ENCODE assay signal across 34 cellular contexts in the genomic region with DNA sequence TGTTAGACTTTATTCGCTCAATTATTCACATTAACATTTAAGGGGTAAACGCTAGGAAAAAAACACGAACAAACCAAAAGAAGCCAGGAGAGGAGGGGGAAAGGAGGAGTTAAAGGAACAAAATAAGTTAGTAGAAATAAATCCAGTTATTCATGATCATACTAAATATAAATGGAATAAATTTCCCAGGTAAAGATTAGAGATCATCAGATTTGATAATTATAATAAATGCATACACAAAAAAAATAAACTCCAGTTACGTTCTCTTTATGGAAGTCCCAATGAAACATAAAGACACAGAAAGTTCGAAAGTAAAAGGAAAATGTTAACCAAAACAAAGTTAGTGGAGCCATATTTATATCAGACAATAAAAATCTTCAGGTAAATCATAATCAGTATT.
A peak's percentile ranks its signal among the peaks of the same experiment; 100 is the strongest.
DNase-seq lines count a peak whose midpoint lies in the region; ATAC-seq, FAIRE-seq and TF ChIP-seq lines count a peak whose summit lies in the region.
"Had no signal": no experiment of that assay in that cellular context is flagged by ENCODE, and none has a peak within 500 bp of the region (broad histone marks: within the 10 kb centered on the region; RNA-seq: fewer than 3 reads in every experiment).

No MANE protein-coding gene starts in this region.

- no peaks in the 10 kb centered on the region for H3K79me2 ChIP-seq in K562 (ENCODE audit: control insufficient read depth, insufficient read depth, low read length)

- H3K27me3 ChIP-seq in K562 (ENCODE audit: control insufficient read depth in 2 of 2, insufficient read depth in 2 of 2, low read length in 2 of 2) (no peaks in the 10 kb centered on the region), pancreas (no peaks in the 10 kb centered on the region), tibial nerve (no peaks in the 10 kb centered on the region), brain microvascular endothelial cell (replicated peaks) (no peaks in the 10 kb centered on the region)
- H3K27me3 ChIP-seq: BE2C; BLaER1; BLaER1 treated with 17β-estradiol and CSF1 and Interleukin-3, amounts not matched to agents 10 nM and 100 nM had no signal

- in situ Hi-C loops in K562 (cut with MboI): no loop called here
- in situ Hi-C loops in brain microvascular endothelial cell (cut with HindIII; ENCODE audit: low pct_ligation_motif_present, low sequenced_read_pairs): no loop called here

- 2% methylated on average over 5 of the region's 5 CpGs for WGBS in K562 (ENCODE audit: insufficient coverage, low coverage, missing lambda C conversion rate)
- 73 to 78% methylated on average over 5 of the region's 5 CpGs for WGBS in pancreas, 2 donors
- 89 to 90% methylated on average over 5 of the region's 5 CpGs for WGBS in tibial nerve, 2 donors

- no peak overlapping the region for H3K4me2 ChIP-seq in K562 (ENCODE audit: insufficient read depth, low read length)
- H3K4me2 ChIP-seq: A549; BLaER1; BLaER1 treated with 17β-estradiol and CSF1 and Interleukin-3, amounts not matched to agents 10 nM and 100 nM had no signal

- H3K9me3 ChIP-seq in HEK293 (ENCODE audit: control insufficient read depth, insufficient read depth, low read depth, low read length) (no peaks in the 10 kb centered on the region), K562 (replicated peaks; ENCODE audit: control insufficient read depth, insufficient read depth, low read depth, low read length) (no peaks in the 10 kb centered on the region), kidney (ENCODE audit: control insufficient read depth in 1 of 2, low read length in 2 of 2) (peaks cover 0 to 6% of the 10 kb centered on the region in 2 donors), pancreas (no peaks in the 10 kb centered on the region), tibial nerve (peaks cover 0 to 19% (median 0%) of the 10 kb centered on the region in 4 donors)
- H3K9me3 ChIP-seq: BE2C, Caco-2 had no signal

- ATAC-seq in K562 (no peak), pancreas (no peak)
- ATAC-seq: A549; CD8-positive, alpha-beta T cell had no signal

- FAIRE-seq in K562 (lab: Jason Lieb, UNC): no peak
- peak; percentile 68 for FAIRE-seq in kidney (lab: Jason Lieb, UNC)
- FAIRE-seq in pancreas (lab: Jason Lieb, UNC): peak; percentile 75
- FAIRE-seq: A549, D721Med had no signal

- H3K4me1 ChIP-seq in HEK293 (ENCODE audit: control insufficient read depth, insufficient read depth, low read length) (no peaks in the 10 kb centered on the region), K562 (replicated peaks in 1 of 2; ENCODE audit: control insufficient read depth in 2 of 2, insufficient read depth in 2 of 2, low read length in 2 of 2) (no peaks in the 10 kb centered on the region), kidney (ENCODE audit: control insufficient read depth in 1 of 2, insufficient read depth in 1 of 2, low read depth in 1 of 2, low read length in 2 of 2) (peaks cover 12 to 15% of the 10 kb centered on the region in 2 donors), pancreas (no peaks in the 10 kb centered on the region), tibial nerve (peaks cover 0 to 18% (median 5%) of the 10 kb centered on the region in 4 donors)
- H3K4me1 ChIP-seq: A549, Caco-2 had no signal

- H3K27ac ChIP-seq in HEK293 (ENCODE audit: extremely low read depth, low read depth, low read length): no peak overlapping the region
- H3K27ac ChIP-seq in K562 (ENCODE audit: extremely low read depth, low read depth, low read length): no peak overlapping the region
- no peak overlapping the region for H3K27ac ChIP-seq in kidney (ENCODE audit: low read depth in 2 of 2, low read length in 2 of 2)
- no peak overlapping the region for H3K27ac ChIP-seq in pancreas
- no peak overlapping the region for H3K27ac ChIP-seq in tibial nerve
- no peak overlapping the region for H3K27ac ChIP-seq in brain microvascular endothelial cell
- H3K27ac ChIP-seq: 22Rv1; A549; BLaER1; BLaER1 treated with 17β-estradiol and CSF1 and Interleukin-3, amounts not matched to agents 10 nM and 100 nM; C4-2B had no signal

- CTCF ChIA-PET in HEK293 (lab: Yijun Ruan, JAX): no interaction called here
- CTCF ChIA-PET in K562 (lab: Yijun Ruan, JAX; ENCODE audit: low intra/inter-chr PET ratio): no interaction called here

- TF ChIP-seq CTCF in HEK293 (tag by site-specific recombination; IDR thresholded peaks at IDR 0.05) (no peak), K562 (IDR thresholded peaks at IDR 0.05 in 2 of 3, conservative IDR thresholded peaks at IDR 0.05 in 1 of 3; ENCODE audit: insufficient read depth in 2 of 3, low read depth in 1 of 3, low read length in 3 of 3) (no peak), kidney (IDR thresholded peaks at IDR 0.05; ENCODE audit: borderline replicate concordance, extremely low read depth, insufficient read depth) (no peak), pancreas (IDR thresholded peaks at IDR 0.05) (no peak), tibial nerve (IDR thresholded peaks at IDR 0.05) (no peak), brain microvascular endothelial cell (IDR thresholded peaks at IDR 0.05; ENCODE audit: low read depth, low read length, missing control alignments) (no peak)

- H2AFZ ChIP-seq in K562 (ENCODE audit: low read depth, low read length): no peak overlapping the region

- no peak overlapping the region for H3K9ac ChIP-seq in K562 (ENCODE audit: insufficient read depth in 1 of 2, low read depth in 2 of 2, low read length in 2 of 2)
- no peak overlapping the region for H3K9ac ChIP-seq in kidney (ENCODE audit: low read length in 2 of 2)
- H3K9ac ChIP-seq: BLaER1; BLaER1 treated with 17β-estradiol and CSF1 and Interleukin-3, amounts not matched to agents 10 nM and 100 nM had no signal

- H3K4me3 ChIP-seq in HEK293 (ENCODE audit: low read depth, low read length) (no peak overlapping the region), K562 (no peak overlapping the region), kidney (ENCODE audit: low read length in 2 of 2) (no peak overlapping the region), pancreas (no peak overlapping the region), tibial nerve (no peak overlapping the region), brain microvascular endothelial cell (ENCODE audit: low read depth, low read length) (no peak overlapping the region)
- H3K4me3 ChIP-seq: A549; BLaER1; BLaER1 treated with 17β-estradiol and CSF1 and Interleukin-3, amounts not matched to agents 10 nM and 100 nM had no signal

- POLR2A ChIA-PET in HEK293 (lab: Yijun Ruan, JAX): no interaction called here
- POLR2A ChIA-PET in K562 (lab: Yijun Ruan, JAX): no interaction called here

- H3K36me3 ChIP-seq in HEK293 (ENCODE audit: control insufficient read depth in 2 of 2, insufficient read depth in 1 of 2, low read length in 2 of 2) (no peaks in the 10 kb centered on the region), K562 (ENCODE audit: control insufficient read depth, insufficient read depth, low read length) (no peaks in the 10 kb centered on the region), kidney (ENCODE audit: control insufficient read depth in 1 of 2, insufficient read depth in 2 of 2, low read length in 2 of 2) (no peaks in the 10 kb centered on the region), pancreas (no peaks in the 10 kb centered on the region), tibial nerve (no peaks in the 10 kb centered on the region), brain microvascular endothelial cell (replicated peaks) (no peaks in the 10 kb centered on the region)
- H3K36me3 ChIP-seq: BE2C; BLaER1; BLaER1 treated with 17β-estradiol and CSF1 and Interleukin-3, amounts not matched to agents 10 nM and 100 nM had no signal

- TF ChIP-seq RAD21 in K562 (CRISPR knock-in tag; conservative IDR thresholded peaks at IDR 0.05 in 1 of 2, IDR thresholded peaks at IDR 0.05 in 1 of 2): no peak

- no peaks in the 10 kb centered on the region for H3K9me1 ChIP-seq in K562 (ENCODE audit: control insufficient read depth, insufficient read depth, low read length)

- no peak for DNase-seq in K562 (ENCODE audit: extremely low read depth in 1 of 4, low spot score in 3 of 4)
- no peak for DNase-seq in kidney
- DNase-seq in pancreas: no peak
- no peak for DNase-seq in NCI-H2227 (lab: John Stamatoyannopoulos, UW; ENCODE audit: unreplicated experiment)
- DNase-seq in iPS-NIHi7 (ENCODE audit: extremely low spot score): no peak
- DNase-seq in tibial nerve (ENCODE audit: low spot score in 2 of 2): no peak
- no peak for DNase-seq in brain microvascular endothelial cell
- DNase-seq: 8988T; ACHN; AML-193; BE2C; C1 segment of cervical spinal cord; Caco-2; Calu3; CD4-positive, alpha-beta memory T cell; CD4-positive, alpha-beta T cell; CD4-positive, CD25-positive, alpha-beta regulatory T cell; CD8-positive, alpha-beta memory T cell; CD8-positive, alpha-beta T cell; COR-L47; DMS 273 treated with DMSO at 0.1 percent for 48 hours; DMS153; DMS53; DMS79; DMS79 treated with DMSO at 0.1 percent for 48 hours; DND-41; EL had no signal

- intact Hi-C loops in K562 (cut with micrococcal nuclease): no loop called here
- intact Hi-C loops in kidney (cut with DNase I): no loop called here
- intact Hi-C loops in pancreas (cut with DNase I): no loop called here

- TF ChIP-seq EP300 in K562 (IDR thresholded peaks at IDR 0.05; ENCODE audit: low read length) (no peak), tibial nerve (IDR thresholded peaks at IDR 0.05) (no peak)

- no TSS peak for BruUV-seq in K562 (replicated peaks; lab: Mats Ljungman, UMichigan)

- TF ChIP-seq POLR2A in K562 (conservative IDR thresholded peaks at IDR 0.05) (no peak), tibial nerve (IDR thresholded peaks at IDR 0.05) (no peak)

- no peaks in the 10 kb centered on the region for H4K20me1 ChIP-seq in K562 (replicated peaks; ENCODE audit: control insufficient read depth, insufficient read depth, low read length)
- H4K20me1 ChIP-seq: BLaER1; BLaER1 treated with 17β-estradiol and CSF1 and Interleukin-3, amounts not matched to agents 10 nM and 100 nM had no signal

TF ChIP-seq in HEK293, 187 proteins besides CTCF, POLR2A, EP300 and RAD21 (continues in another document):
- peak; percentile 89 for TF ChIP-seq SETDB1 (IDR thresholded peaks at IDR 0.05; ENCODE audit: insufficient read length, low read length)

TF ChIP-seq in K562, 482 proteins besides CTCF, POLR2A, EP300 and RAD21 (continues in another document):
- TF ChIP-seq ZNF507 (tag; conservative IDR thresholded peaks at IDR 0.05): peak; percentile 79
- no peak for TF ChIP-seq BMI1 (IDR thresholded peaks at IDR 0.05; ENCODE audit: low read length)
- TF ChIP-seq NR4A1 (CRISPR knock-in tag; IDR thresholded peaks at IDR 0.05): no peak
- TF ChIP-seq NR4A1 (tag; IDR thresholded peaks at IDR 0.05): no peak
- no peak for TF ChIP-seq PURB (CRISPR knock-in tag; IDR thresholded peaks at IDR 0.05; ENCODE audit: low read depth)
- TF ChIP-seq KDM5B (IDR thresholded peaks at IDR 0.05; ENCODE audit: insufficient replicate concordance, low read depth, low read length): no peak

Comparison
In these comparisons a context has a peak if more than half of its experiments do, and no peak if none do; other contexts are left out.
1. Of the 44 proteins assayed by ChIP-seq in both K562 and HEK293: peak only in K562: none; only in HEK293: SETDB1; in both: none; in neither: 43.